In genomic region chr3:37863949-37864822, GRCh38 we compare ENCODE assay signal across 8 cellular contexts. TPM values are rescaled to one million over a fixed set of nuclear protein-coding genes. Genes with fewer than 3 reads are reported as not detected.
DNase-seq lines count a peak whose midpoint lies in the region; ATAC-seq and TF ChIP-seq lines count a peak whose summit lies in the region.

No MANE protein-coding gene starts in this region.

- H3K27me3 ChIP-seq in DND-41 (ENCODE audit: insufficient read depth, low read length, poor library complexity) (no peaks in the 10 kb centered on the region), prostate gland (replicated peaks; ENCODE audit: insufficient read depth) (no peaks in the 10 kb centered on the region)

- H3K4me3 Mint-ChIP-seq in stimulated activated effector memory CD8-positive, alpha-beta T cell treated with anti-CD3 and anti-CD28 coated beads, Interleukin-12 subunit alpha, Interleukin-12 subunit beta, amount 100 ng/mL, for 72 hours: no peak overlapping the region

- peak overlapping the region; percentile 60; the same call in 1 of the 2 replicates for H3K9ac ChIP-seq in DND-41 (ENCODE audit: low read depth, low read length)

- TF ChIP-seq POLR2A in prostate gland (IDR thresholded peaks at IDR 0.05) (no peak), erythroblast (IDR thresholded peaks at IDR 0.05; ENCODE audit: low read length) (no peak)

- 0 out of 4 replicates have a peak overlapping the region, but pooled peaks of 1 of the 2 experiments have one; percentile 1 for H3K4me3 ChIP-seq in DND-41 (ENCODE audit: low read depth in 1 of 2, low read length in 2 of 2)
- H3K4me3 ChIP-seq in prostate gland: no peak overlapping the region

- H3K4me1 ChIP-seq in DND-41 (ENCODE audit: insufficient read depth, low read length) (peaks cover 40% of the 10 kb centered on the region), prostate gland (replicated peaks) (no peaks in the 10 kb centered on the region)

- H3K4me2 ChIP-seq in DND-41 (ENCODE audit: insufficient read depth, low read length): peak overlapping the region; percentile 84; the same call in 1 of the 2 replicates

- H3K27ac ChIP-seq in DND-41 (ENCODE audit: low read length) (no peak overlapping the region), epithelial cell of prostate (peak overlapping the region; percentile 66), prostate gland (peak overlapping the region; percentile 69 to 82)

- H3K36me3 ChIP-seq in DND-41 (ENCODE audit: insufficient read depth, low read length): no peaks in the 10 kb centered on the region; the same call in 1 of the 2 replicates
- H3K36me3 ChIP-seq in prostate gland: no peaks in the 10 kb centered on the region

- no peaks in the 10 kb centered on the region for H3K9me3 ChIP-seq in DND-41 (ENCODE audit: insufficient read depth, low read length, severe bottlenecking)
- H3K9me3 ChIP-seq in prostate gland: no peaks in the 10 kb centered on the region

- no peaks in the 10 kb centered on the region for H3K9me3 Mint-ChIP-seq in stimulated activated effector memory CD8-positive, alpha-beta T cell treated with anti-CD3 and anti-CD28 coated beads, Interleukin-12 subunit alpha, Interleukin-12 subunit beta, amount 100 ng/mL, for 72 hours

- H3K4me1 Mint-ChIP-seq in stimulated activated effector memory CD8-positive, alpha-beta T cell treated with anti-CD3 and anti-CD28 coated beads, Interleukin-12 subunit alpha, Interleukin-12 subunit beta, amount 100 ng/mL, for 72 hours: peaks cover 15% of the 10 kb centered on the region

- H3K27ac Mint-ChIP-seq in stimulated activated effector memory CD8-positive, alpha-beta T cell treated with anti-CD3 and anti-CD28 coated beads, Interleukin-12 subunit alpha, Interleukin-12 subunit beta, amount 100 ng/mL, for 72 hours: no peak overlapping the region

- H4K20me1 ChIP-seq in DND-41 (ENCODE audit: insufficient read depth, low read length): peaks cover 27% of the 10 kb centered on the region; the same call in 1 of the 2 replicates

- DNase-seq in DND-41: no peak
- DNase-seq in NCI-H146 (lab: John Stamatoyannopoulos, UW): peak; percentile 49
- DNase-seq in epithelial cell of prostate (ENCODE audit: low read depth, low spot score): no peak
- no peak for DNase-seq in prostate gland (ENCODE audit: low spot score)
- DNase-seq in erythroblast (lab: John Stamatoyannopoulos, UW): no peak
- DNase-seq in NCI-H187 treated with DMSO at 0.1 percent for 48 hours (lab: John Stamatoyannopoulos, UW): no peak
- no peak for DNase-seq in stimulated activated effector memory CD8-positive, alpha-beta T cell treated with anti-CD3 and anti-CD28 coated beads, Interleukin-12 subunit alpha, Interleukin-12 subunit beta, amount 100 ng/mL, for 72 hours (ENCODE audit: low spot score in 2 of 2)

- 24% methylated on average over 5 of the region's 5 CpGs for WGBS in prostate gland

- no peaks in the 10 kb centered on the region for H3K36me3 Mint-ChIP-seq in stimulated activated effector memory CD8-positive, alpha-beta T cell treated with anti-CD3 and anti-CD28 coated beads, Interleukin-12 subunit alpha, Interleukin-12 subunit beta, amount 100 ng/mL, for 72 hours

- TF ChIP-seq CTCF in DND-41 (IDR thresholded peaks at IDR 0.05; ENCODE audit: borderline replicate concordance, extremely low read depth, low read length, poor library complexity, severe bottlenecking) (no peak), prostate gland (IDR thresholded peaks at IDR 0.05) (no peak)

- ATAC-seq in DND-41 (ENCODE audit: insufficient read depth, low read depth): no peak
- no peak for ATAC-seq in stimulated activated effector memory CD8-positive, alpha-beta T cell treated with anti-CD3 and anti-CD28 coated beads, Interleukin-12 subunit alpha, Interleukin-12 subunit beta, amount 100 ng/mL, for 72 hours
- ATAC-seq in GM18858 (IDR thresholded peaks at IDR 0.05; ENCODE audit: unreplicated experiment): no peak

- intact Hi-C loops in prostate gland (cut with DNase I): no loop called here

- peaks cover 76% of the 10 kb centered on the region for H3K79me2 ChIP-seq in DND-41 (ENCODE audit: insufficient read depth, low read length)

- no peak overlapping the region for H2AFZ ChIP-seq in DND-41 (ENCODE audit: low read depth, low read length)

RNA-seq across cellular contexts. Expression of gene CTDSPL, which starts 2.5 kb away (rescaled TPM):
- 10 to 100 TPM; 59.3 to 60.3 TPM for total RNA-seq in prostate gland
